ENCODE assay signal across 10 cellular contexts in the genomic region with DNA sequence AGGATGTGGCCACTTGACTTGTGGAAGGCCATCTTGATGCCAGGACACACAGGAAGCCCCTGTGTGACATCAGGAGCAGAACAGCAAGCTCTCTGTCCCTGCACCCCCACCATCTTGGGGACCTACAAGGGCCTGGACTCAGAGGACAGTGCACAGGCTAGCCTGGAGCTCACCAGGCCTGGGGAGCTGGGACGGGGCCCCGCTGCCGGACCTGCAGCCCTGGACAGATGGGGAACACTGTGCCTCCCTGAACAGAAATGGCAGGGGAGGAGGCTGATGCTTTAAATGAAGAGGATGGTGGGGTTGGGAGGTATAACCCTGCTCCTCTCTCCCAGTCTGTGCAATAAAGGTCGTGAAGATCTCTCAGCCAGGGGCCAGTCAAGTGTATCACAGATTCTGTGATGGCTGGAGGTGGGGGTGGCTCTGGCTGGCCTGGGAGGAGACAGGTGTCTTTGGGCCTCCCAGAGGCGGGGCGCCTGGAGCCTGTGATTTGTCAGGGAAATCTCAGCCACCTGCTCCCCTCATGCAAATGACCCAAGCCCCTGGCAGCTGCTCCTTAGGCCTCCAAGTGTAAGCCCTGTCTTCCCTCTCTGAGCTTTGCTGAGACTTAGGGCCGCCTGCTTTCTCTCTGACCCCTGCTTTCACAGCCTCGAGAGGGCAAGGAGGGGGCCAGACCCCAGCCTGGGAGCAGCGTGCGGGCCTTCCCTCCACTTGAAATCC. TPM values are rescaled to one million over a fixed set of nuclear protein-coding genes. Genes with fewer than 3 reads are reported as not detected.
DNase-seq lines count a peak whose midpoint lies in the region; ATAC-seq, FAIRE-seq and TF ChIP-seq lines count a peak whose summit lies in the region.
"Had no signal": no experiment of that assay in that cellular context is flagged by ENCODE, and none has a peak within 500 bp of the region (broad histone marks: within the 10 kb centered on the region; RNA-seq: fewer than 3 reads in every experiment).

No MANE protein-coding gene starts in this region.

- TF ChIP-seq CTCF in K562 (IDR thresholded peaks at IDR 0.05 in 2 of 3, conservative IDR thresholded peaks at IDR 0.05 in 1 of 3; ENCODE audit: insufficient read depth in 2 of 3, low read depth in 1 of 3, low read length in 3 of 3): no peak

- H3K36me3 ChIP-seq in HUES64 (ENCODE audit: insufficient read depth, low read length) (peaks cover 75% of the 10 kb centered on the region), K562 (ENCODE audit: control insufficient read depth, insufficient read depth, low read length) (peaks cover 54% of the 10 kb centered on the region; the same call in 2 of the 3 replicates)

- DNase-seq in GM12891 (ENCODE audit: insufficient read length, low spot score) (peak; percentile 78), K562 (ENCODE audit: extremely low read depth in 1 of 4, low spot score in 3 of 4) (no peak)
- DNase-seq in activated naive CD4-positive, alpha-beta T cell treated with Interleukin-2 at 50 U/mL for 16 hours: no peak
- DNase-seq in activated CD4-positive, alpha-beta T cell treated with anti-CD3 and anti-CD28 coated beads for 4 hours: no peak
- no peak for DNase-seq in activated effector memory CD4-positive, alpha-beta T cell treated with Interleukin-2 at 50 U/mL for 16 hours
- DNase-seq: activated T-cell treated with anti-CD3 and anti-CD28 coated beads, Interleukin-2, amount 50 U/mL, for 24 hours; NCI-H1048 had no signal

- TF ChIP-seq EP300 in K562 (IDR thresholded peaks at IDR 0.05; ENCODE audit: low read length): no peak

- H4K20me1 ChIP-seq in K562 (replicated peaks; ENCODE audit: control insufficient read depth, insufficient read depth, low read length): no peaks in the 10 kb centered on the region; the same call in 1 of the 2 replicates

- H3K4me1 ChIP-seq in HUES64 (ENCODE audit: insufficient read depth, low read length) (peaks cover 12% of the 10 kb centered on the region; the same call in 1 of the 2 replicates), K562 (replicated peaks in 1 of 2; ENCODE audit: control insufficient read depth in 2 of 2, insufficient read depth in 2 of 2, low read length in 2 of 2) (peaks cover 10 to 45% of the 10 kb centered on the region in 2 experiments; a peak in 4 of 5 replicates)

- in situ Hi-C loops in K562 (cut with MboI): no loop called here

- intact Hi-C loops in K562 (cut with micrococcal nuclease): no loop called here

- BruUV-seq in K562 (replicated peaks; lab: Mats Ljungman, UMichigan): no TSS peak

- H3K9me3 ChIP-seq in HUES64 (ENCODE audit: insufficient read depth, low read depth, low read length): no peaks in the 10 kb centered on the region
- no peaks in the 10 kb centered on the region for H3K9me3 ChIP-seq in K562 (replicated peaks; ENCODE audit: control insufficient read depth, insufficient read depth, low read depth, low read length)

- no peak overlapping the region for H2AFZ ChIP-seq in K562 (ENCODE audit: low read depth, low read length)

- POLR2A ChIA-PET in K562 (lab: Yijun Ruan, JAX): interaction anchor here (0.7 to 4.7 kb wide), 5 partner anchors 9 to 226 kb away, joined by 3 to 39 read pairs (median 8); a partner anchor contains a TSS

- TF ChIP-seq POLR2A in GM12891 (IDR thresholded peaks at IDR 0.05; ENCODE audit: low read depth, low read length) (no peak), K562 (conservative IDR thresholded peaks at IDR 0.05) (no peak)

- H3K9ac ChIP-seq in HUES64 (ENCODE audit: low read depth, low read length) (peak overlapping the region; percentile 27; the same call in 1 of the 2 replicates), K562 (ENCODE audit: insufficient read depth in 1 of 2, low read depth in 2 of 2, low read length in 2 of 2) (peak overlapping the region in 1 of 2 experiments; percentile 64; a peak in 2 of 4 replicates)

- no peak overlapping the region for H3K4me2 ChIP-seq in K562 (ENCODE audit: insufficient read depth, low read length)

- H3K27ac ChIP-seq in HUES64 (ENCODE audit: low read depth, low read length): 0 out of 2 replicates have a peak overlapping the region, but pooled peaks have one; percentile 28
- H3K27ac ChIP-seq in K562 (ENCODE audit: extremely low read depth, low read depth, low read length): no peak overlapping the region

- ATAC-seq in GM21367 (IDR thresholded peaks at IDR 0.05; ENCODE audit: unreplicated experiment) (peak; percentile 52), K562 (no peak)
- ATAC-seq in activated CD4-positive, CD25-positive, alpha-beta regulatory T cell treated with anti-CD3 and anti-CD28 coated beads, Interleukin-2, amount 50 U/mL, for 24 hours: no peak

- CTCF ChIA-PET in K562 (lab: Yijun Ruan, JAX; ENCODE audit: low intra/inter-chr PET ratio): no interaction called here

- no peak for TF ChIP-seq RAD21 in K562 (CRISPR knock-in tag; conservative IDR thresholded peaks at IDR 0.05 in 1 of 2, IDR thresholded peaks at IDR 0.05 in 1 of 2)

- 78% methylated on average over 10 of the region's 10 CpGs for WGBS in HUES64
- WGBS in K562 (ENCODE audit: insufficient coverage, low coverage, missing lambda C conversion rate): 60% methylated on average over 3 of the region's 10 CpGs

- H3K27me3 ChIP-seq in HUES64 (ENCODE audit: insufficient read depth, low read length): no peaks in the 10 kb centered on the region
- H3K27me3 ChIP-seq in K562 (ENCODE audit: control insufficient read depth in 2 of 2, insufficient read depth in 2 of 2, low read length in 2 of 2): no peaks in the 10 kb centered on the region

- H3K4me3 ChIP-seq in HUES64 (ENCODE audit: low read length) (no peak overlapping the region), K562 (no peak overlapping the region)

- FAIRE-seq in GM12891 (lab: Jason Lieb, UNC): peak; percentile 89
- no peak for FAIRE-seq in K562 (lab: Jason Lieb, UNC)

- no peaks in the 10 kb centered on the region for H3K79me2 ChIP-seq in K562 (ENCODE audit: control insufficient read depth, insufficient read depth, low read length)

- H3K9me1 ChIP-seq in K562 (ENCODE audit: control insufficient read depth, insufficient read depth, low read length): no peaks in the 10 kb centered on the region

RNA-seq across cellular contexts. Expression of a gene that starts 1.1 kb away (rescaled TPM):
- 1.3 TPM for polyA plus RNA-seq in GM12891 (2012; ENCODE audit: low read depth, missing spikeins)
- polyA plus RNA-seq in HUES64 (2013, experiment 1 of 2): 6.4 TPM
- polyA plus RNA-seq in HUES64 (2013, experiment 2 of 2): 4.9 TPM
- 21.3 and 60.8 TPM in 2 replicates for total RNA-seq in K562 (2011; cell fraction: chromatin; rRNA removed; ENCODE audit: low replicate concordance)
- total RNA-seq in K562 (2011; cell fraction: nucleolus; rRNA removed): 31.3 and 31.9 TPM in 2 replicates
- 25.8 and 28.7 TPM in 2 replicates for total RNA-seq in K562 (2011; cell fraction: nucleoplasm; rRNA removed)
- 0.65 and 1.4 TPM in 2 replicates for total RNA-seq in K562 (2014; rRNA removed)
- total RNA-seq in K562 (2014; rRNA removed; fragmentation: Illumina TruSeq; extraction: Trizol): 0.61 and 1.8 TPM in 2 replicates
- total RNA-seq in K562 (2015; rRNA removed; fragmentation: Illumina TruSeq; extraction: Trizol): 2.0 and 2.2 TPM in 2 replicates
- total RNA-seq in K562 (2021): 3.4 and 4.5 TPM in 2 replicates
- polyA plus RNA-seq in K562 (2011; rRNA removed): 1.9 and 6.8 TPM in 2 replicates
- polyA plus RNA-seq in K562 (2011; cell fraction: cytosol; rRNA removed): 2.3 and 4.7 TPM in 2 replicates
- polyA plus RNA-seq in K562 (2011; cell fraction: nucleus; rRNA removed): 36.2 and 42.6 TPM in 2 replicates
- 4.7 and 6.6 TPM in 2 replicates for polyA plus RNA-seq in K562 (2012)
- 3.6 and 5.8 TPM in 2 replicates for polyA plus RNA-seq in K562 (2014; fragmentation: Illumina TruSeq; extraction: Trizol)
- polyA plus RNA-seq in K562 (2014; fragmentation: Nextera tagmentation; extraction: Ambion mirVana): 1 to 10 TPM; 1.5 to 2.4 TPM
- polyA plus RNA-seq in K562 (2014; rRNA removed): 2.9 and 6.1 TPM in 2 replicates
- polyA minus RNA-seq in K562 (2011; rRNA and poly(A)+ RNA removed): 0.84 and 2.3 TPM in 2 replicates
- 1.8 TPM in 1 of 2 replicates, not detected in the other for polyA minus RNA-seq in K562 (2011; cell fraction: cytosol; rRNA and poly(A)+ RNA removed)
- polyA minus RNA-seq in K562 (2011; cell fraction: nucleus; rRNA and poly(A)+ RNA removed): 4.6 and 8.8 TPM in 2 replicates

RNA-seq across cellular contexts. Expression of a gene that starts 11.4 kb away (rescaled TPM):
- 0.63 TPM for polyA plus RNA-seq in GM12891 (2012; ENCODE audit: low read depth, missing spikeins)
- 23.3 TPM for polyA plus RNA-seq in HUES64 (2013, experiment 1 of 2)
- polyA plus RNA-seq in HUES64 (2013, experiment 2 of 2): 24.5 TPM
- total RNA-seq in K562 (2011; cell fraction: chromatin; rRNA removed; ENCODE audit: low replicate concordance): 20.0 and 79.4 TPM in 2 replicates
- 58.3 and 59.9 TPM in 2 replicates for total RNA-seq in K562 (2011; cell fraction: nucleolus; rRNA removed)
- 31.2 and 33.2 TPM in 2 replicates for total RNA-seq in K562 (2011; cell fraction: nucleoplasm; rRNA removed)
- total RNA-seq in K562 (2014; rRNA removed) (7.1 and 9.5 TPM in 2 replicates), K562 (2014; rRNA removed; fragmentation: Illumina TruSeq; extraction: Trizol) (1.9 and 4.3 TPM in 2 replicates), K562 (2015; rRNA removed; fragmentation: Illumina TruSeq; extraction: Trizol) (6.6 and 8.0 TPM in 2 replicates), K562 (2021) (14.2 and 15.0 TPM in 2 replicates)
- polyA plus RNA-seq in K562 (2011; rRNA removed) (4.0 and 10.2 TPM in 2 replicates), K562 (2014; fragmentation: Illumina TruSeq; extraction: Trizol) (4.8 and 7.3 TPM in 2 replicates), K562 (2014; fragmentation: Nextera tagmentation; extraction: Ambion mirVana) (under 1 TPM; 0.03 to 0.27 TPM), K562 (2014; rRNA removed) (10.2 and 13.2 TPM in 2 replicates)
- polyA plus RNA-seq in K562 (2011; cell fraction: cytosol; rRNA removed): 6.0 and 7.6 TPM in 2 replicates
- polyA plus RNA-seq in K562 (2011; cell fraction: nucleus; rRNA removed): 46.1 and 48.4 TPM in 2 replicates
- 12.1 and 18.5 TPM in 2 replicates for polyA plus RNA-seq in K562 (2012)
- polyA minus RNA-seq in K562 (2011; rRNA and poly(A)+ RNA removed): 2.6 and 3.3 TPM in 2 replicates
- 5.1 and 8.6 TPM in 2 replicates for polyA minus RNA-seq in K562 (2011; cell fraction: cytosol; rRNA and poly(A)+ RNA removed)
- 16.0 and 31.5 TPM in 2 replicates for polyA minus RNA-seq in K562 (2011; cell fraction: nucleus; rRNA and poly(A)+ RNA removed)

RNA-seq across cellular contexts. Expression of a gene that starts 11.4 kb away (rescaled TPM):
- polyA plus RNA-seq in GM12891 (2012; ENCODE audit: low read depth, missing spikeins): 45.0 TPM
- polyA plus RNA-seq in HUES64 (2013, experiment 1 of 2): 47.6 TPM
- polyA plus RNA-seq in HUES64 (2013, experiment 2 of 2): 50.7 TPM
- total RNA-seq in K562 (2011; cell fraction: chromatin; rRNA removed; ENCODE audit: low replicate concordance): 76.2 and 111 TPM in 2 replicates
- total RNA-seq in K562 (2011; cell fraction: nucleolus; rRNA removed): 89.6 and 97.7 TPM in 2 replicates
- 82.1 and 89.9 TPM in 2 replicates for total RNA-seq in K562 (2011; cell fraction: nucleoplasm; rRNA removed)
- 55.1 and 71.3 TPM in 2 replicates for total RNA-seq in K562 (2014; rRNA removed)
- 37.5 and 38.9 TPM in 2 replicates for total RNA-seq in K562 (2014; rRNA removed; fragmentation: Illumina TruSeq; extraction: Trizol)
- 62.3 and 62.7 TPM in 2 replicates for total RNA-seq in K562 (2015; rRNA removed; fragmentation: Illumina TruSeq; extraction: Trizol)
- 47.2 and 47.4 TPM in 2 replicates for total RNA-seq in K562 (2021)
- polyA plus RNA-seq in K562 (2011; rRNA removed): 57.3 and 65.6 TPM in 2 replicates
- 85.3 and 132 TPM in 2 replicates for polyA plus RNA-seq in K562 (2011; cell fraction: cytosol; rRNA removed)
- polyA plus RNA-seq in K562 (2011; cell fraction: nucleus; rRNA removed): 187 and 242 TPM in 2 replicates
- 54.6 and 57.3 TPM in 2 replicates for polyA plus RNA-seq in K562 (2012)
- polyA plus RNA-seq in K562 (2014; fragmentation: Illumina TruSeq; extraction: Trizol): 80.8 and 86.3 TPM in 2 replicates
- polyA plus RNA-seq in K562 (2014; fragmentation: Nextera tagmentation; extraction: Ambion mirVana): 10 to 100 TPM; 24.2 to 30.6 TPM
- 80.3 and 103 TPM in 2 replicates for polyA plus RNA-seq in K562 (2014; rRNA removed)
- polyA minus RNA-seq in K562 (2011; rRNA and poly(A)+ RNA removed): 32.5 and 43.7 TPM in 2 replicates
- polyA minus RNA-seq in K562 (2011; cell fraction: cytosol; rRNA and poly(A)+ RNA removed): 44.4 and 45.3 TPM in 2 replicates
- polyA minus RNA-seq in K562 (2011; cell fraction: nucleus; rRNA and poly(A)+ RNA removed): 54.7 and 69.0 TPM in 2 replicates

RNA-seq across cellular contexts. Expression of a gene that starts 12.3 kb away (rescaled TPM):
- 53.3 TPM for polyA plus RNA-seq in GM12891 (2012; ENCODE audit: low read depth, missing spikeins)
- polyA plus RNA-seq in HUES64 (2013, experiment 1 of 2): 69.7 TPM
- polyA plus RNA-seq in HUES64 (2013, experiment 2 of 2): 67.6 TPM
- 34.6 and 100 TPM in 2 replicates for total RNA-seq in K562 (2011; cell fraction: chromatin; rRNA removed; ENCODE audit: low replicate concordance)
- total RNA-seq in K562 (2011; cell fraction: nucleolus; rRNA removed): 63.3 and 65.9 TPM in 2 replicates
- total RNA-seq in K562 (2011; cell fraction: nucleoplasm; rRNA removed): 36.9 and 44.7 TPM in 2 replicates
- 64.3 and 69.8 TPM in 2 replicates for total RNA-seq in K562 (2014; rRNA removed)
- 26.3 and 32.5 TPM in 2 replicates for total RNA-seq in K562 (2014; rRNA removed; fragmentation: Illumina TruSeq; extraction: Trizol)
- total RNA-seq in K562 (2015; rRNA removed; fragmentation: Illumina TruSeq; extraction: Trizol): 59.4 and 59.8 TPM in 2 replicates
- total RNA-seq in K562 (2021): 103 and 107 TPM in 2 replicates
- 48.6 and 52.9 TPM in 2 replicates for polyA plus RNA-seq in K562 (2011; rRNA removed)
- 43.0 and 64.9 TPM in 2 replicates for polyA plus RNA-seq in K562 (2011; cell fraction: cytosol; rRNA removed)
- polyA plus RNA-seq in K562 (2011; cell fraction: nucleus; rRNA removed): 84.2 and 119 TPM in 2 replicates
- polyA plus RNA-seq in K562 (2012): 53.9 and 72.4 TPM in 2 replicates
- 72.8 and 91.3 TPM in 2 replicates for polyA plus RNA-seq in K562 (2014; fragmentation: Illumina TruSeq; extraction: Trizol)
- polyA plus RNA-seq in K562 (2014; fragmentation: Nextera tagmentation; extraction: Ambion mirVana): 1 to 10 TPM; 1.4 to 3.4 TPM
- 44.9 and 45.4 TPM in 2 replicates for polyA plus RNA-seq in K562 (2014; rRNA removed)
- polyA minus RNA-seq in K562 (2011; rRNA and poly(A)+ RNA removed): 54.8 and 77.1 TPM in 2 replicates
- 44.9 and 47.5 TPM in 2 replicates for polyA minus RNA-seq in K562 (2011; cell fraction: cytosol; rRNA and poly(A)+ RNA removed)
- 22.6 and 28.9 TPM in 2 replicates for polyA minus RNA-seq in K562 (2011; cell fraction: nucleus; rRNA and poly(A)+ RNA removed)

RNA-seq across cellular contexts. Expression of a gene that starts 18.0 kb away (rescaled TPM):
- polyA plus RNA-seq in GM12891 (2012; ENCODE audit: low read depth, missing spikeins): 0.18 TPM
- polyA plus RNA-seq in HUES64 (2013, experiment 1 of 2): 5.8 TPM
- 9.2 TPM for polyA plus RNA-seq in HUES64 (2013, experiment 2 of 2)
- total RNA-seq in K562 (2011; cell fraction: chromatin; rRNA removed; ENCODE audit: low replicate concordance): 1.5 and 4.5 TPM in 2 replicates
- 2.9 and 5.0 TPM in 2 replicates for total RNA-seq in K562 (2011; cell fraction: nucleolus; rRNA removed)
- 1.9 and 2.9 TPM in 2 replicates for total RNA-seq in K562 (2011; cell fraction: nucleoplasm; rRNA removed)
- total RNA-seq in K562 (2014; rRNA removed) (1.1 and 1.7 TPM in 2 replicates), K562 (2014; rRNA removed; fragmentation: Illumina TruSeq; extraction: Trizol) (0.35 and 0.65 TPM in 2 replicates), K562 (2015; rRNA removed; fragmentation: Illumina TruSeq; extraction: Trizol) (0.65 and 1.1 TPM in 2 replicates), K562 (2021) (1.4 and 1.7 TPM in 2 replicates)
- polyA plus RNA-seq in K562 (2011; rRNA removed) (1.0 and 2.7 TPM in 2 replicates), K562 (2014; fragmentation: Illumina TruSeq; extraction: Trizol) (1.1 and 1.7 TPM in 2 replicates), K562 (2014; fragmentation: Nextera tagmentation; extraction: Ambion mirVana) (not detected), K562 (2014; rRNA removed) (1.8 and 2.8 TPM in 2 replicates)
- 1.8 and 2.4 TPM in 2 replicates for polyA plus RNA-seq in K562 (2011; cell fraction: cytosol; rRNA removed)
- 10.2 and 20.1 TPM in 2 replicates for polyA plus RNA-seq in K562 (2011; cell fraction: nucleus; rRNA removed)
- 1.6 and 2.0 TPM in 2 replicates for polyA plus RNA-seq in K562 (2012)
- 0.42 and 0.87 TPM in 2 replicates for polyA minus RNA-seq in K562 (2011; rRNA and poly(A)+ RNA removed)
- polyA minus RNA-seq in K562 (2011; cell fraction: cytosol; rRNA and poly(A)+ RNA removed): 1.9 and 2.2 TPM in 2 replicates
- 0.67 and 2.7 TPM in 2 replicates for polyA minus RNA-seq in K562 (2011; cell fraction: nucleus; rRNA and poly(A)+ RNA removed)
